Comparison of ENCODE assay signal across 20 cellular contexts in genomic region chr17:63181856-63182255, GRCh38.
DNase-seq lines count a peak whose midpoint lies in the region; ATAC-seq and TF ChIP-seq lines count a peak whose summit lies in the region.
"Had no signal": no experiment of that assay in that cellular context is flagged by ENCODE, and none has a peak within 500 bp of the region (broad histone marks: within the 10 kb centered on the region; RNA-seq: fewer than 3 reads in every experiment).

No MANE protein-coding gene starts in this region.

- H3K27ac Mint-ChIP-seq in activated naive CD4-positive, alpha-beta T cell treated with anti-CD3 and anti-CD28 coated beads for 36 hours: peak overlapping the region; percentile 27
- peak overlapping the region in 1 of 2 donors; percentile 72 for H3K27ac Mint-ChIP-seq in activated naive CD4-positive, alpha-beta T cell treated with anti-CD3 and anti-CD28 coated beads, Interleukin-2, amount 50 U/mL, for 72 hours
- peak overlapping the region in 4 of 5 experiments; percentile 4 to 95 (median 66) for H3K27ac Mint-ChIP-seq in brain
- H3K27ac Mint-ChIP-seq: CD8-positive, alpha-beta memory T cell had no signal

- TF ChIP-seq CTCF in brain (conservative IDR thresholded peaks at IDR 0.05): no peak

- intact Hi-C loops in activated naive CD4-positive, alpha-beta T cell treated with anti-CD3 and anti-CD28 coated beads for 36 hours (cut with micrococcal nuclease): no loop called here

- CTCF ChIA-PET in activated naive CD4-positive, alpha-beta T cell treated with anti-CD3 and anti-CD28 coated beads for 36 hours (lab: Charles Lee): no interaction called here

- peaks cover 4% of the 10 kb centered on the region for H3K36me3 Mint-ChIP-seq in activated naive CD4-positive, alpha-beta T cell treated with anti-CD3 and anti-CD28 coated beads for 36 hours (ENCODE audit: low read depth)
- H3K36me3 Mint-ChIP-seq in activated naive CD4-positive, alpha-beta T cell treated with anti-CD3 and anti-CD28 coated beads, Interleukin-2, amount 50 U/mL, for 72 hours: peaks cover 7 to 8% of the 10 kb centered on the region in 2 donors
- H3K36me3 Mint-ChIP-seq in brain: peaks cover 59% of the 10 kb centered on the region
- peaks cover 3% of the 10 kb centered on the region for H3K36me3 Mint-ChIP-seq in activated T-cell treated with anti-CD3 and anti-CD28 coated beads, Interleukin-2, amount 50 U/mL, for 4 hours (ENCODE audit: insufficient read depth)

- in situ Hi-C loops in ACHN (cut with HindIII; ENCODE audit: low pct_ligation_motif_present, low pct_unique_long_range_greater_than_20kb, low sequenced_read_pairs): no loop called here

- no peak for DNase-seq in activated naive CD4-positive, alpha-beta T cell treated with anti-CD3 and anti-CD28 coated beads for 36 hours
- no peak for DNase-seq in activated naive CD4-positive, alpha-beta T cell treated with anti-CD3 and anti-CD28 coated beads, Interleukin-2, amount 50 U/mL, for 72 hours (ENCODE audit: low spot score in 2 of 2)
- DNase-seq in islet precursor cell (peak; percentile 40), ACHN (no peak)
- no peak for DNase-seq in activated T-cell treated with anti-CD3 and anti-CD28 coated beads, Interleukin-2, amount 50 U/mL, for 4 hours
- DNase-seq: CD8-positive, alpha-beta memory T cell; DND-41; Karpas-422; MG63; NCI-H1092; NCI-H146; NCI-H2081; NCI-H226; NCI-H524; NCI-H82; SIG-M5 had no signal

- no peak overlapping the region for H3K4me3 Mint-ChIP-seq in activated naive CD4-positive, alpha-beta T cell treated with anti-CD3 and anti-CD28 coated beads for 36 hours
- no peak overlapping the region for H3K4me3 Mint-ChIP-seq in brain
- H3K4me3 Mint-ChIP-seq in activated T-cell treated with anti-CD3 and anti-CD28 coated beads, Interleukin-2, amount 50 U/mL, for 4 hours: no peak overlapping the region
- H3K4me3 Mint-ChIP-seq: CD8-positive, alpha-beta memory T cell had no signal

- H3K9me3 Mint-ChIP-seq in activated naive CD4-positive, alpha-beta T cell treated with anti-CD3 and anti-CD28 coated beads for 36 hours: peaks cover under 1% of the 10 kb centered on the region
- H3K9me3 Mint-ChIP-seq in activated naive CD4-positive, alpha-beta T cell treated with anti-CD3 and anti-CD28 coated beads, Interleukin-2, amount 50 U/mL, for 72 hours: peaks cover 7 to 8% of the 10 kb centered on the region in 2 donors
- peaks cover 2 to 14% (median 6%) of the 10 kb centered on the region in 5 experiments for H3K9me3 Mint-ChIP-seq in brain
- peaks cover 2% of the 10 kb centered on the region for H3K9me3 Mint-ChIP-seq in activated T-cell treated with anti-CD3 and anti-CD28 coated beads, Interleukin-2, amount 50 U/mL, for 4 hours
- H3K9me3 Mint-ChIP-seq: CD8-positive, alpha-beta memory T cell had no signal

- ATAC-seq in activated naive CD4-positive, alpha-beta T cell treated with anti-CD3 and anti-CD28 coated beads, Interleukin-2, amount 50 U/mL, for 72 hours: no peak
- no peak for ATAC-seq in activated T-cell treated with anti-CD3 and anti-CD28 coated beads, Interleukin-2, amount 50 U/mL, for 4 hours
- ATAC-seq in HG03460 (IDR thresholded peaks at IDR 0.05; ENCODE audit: unreplicated experiment): no peak
- ATAC-seq: SK-N-SH treated with all-trans-retinoic acid at 6 μM for 48 hours had no signal

- no peaks in the 10 kb centered on the region for H3K27me3 Mint-ChIP-seq in activated naive CD4-positive, alpha-beta T cell treated with anti-CD3 and anti-CD28 coated beads for 36 hours (ENCODE audit: low read depth)
- H3K27me3 Mint-ChIP-seq in brain: no peaks in the 10 kb centered on the region
- no peaks in the 10 kb centered on the region for H3K27me3 Mint-ChIP-seq in activated T-cell treated with anti-CD3 and anti-CD28 coated beads, Interleukin-2, amount 50 U/mL, for 4 hours (ENCODE audit: low read depth)
- H3K27me3 Mint-ChIP-seq: CD8-positive, alpha-beta memory T cell; IgD-negative memory B cell had no signal

- no peaks in the 10 kb centered on the region for H3K4me1 Mint-ChIP-seq in activated naive CD4-positive, alpha-beta T cell treated with anti-CD3 and anti-CD28 coated beads for 36 hours (ENCODE audit: low read depth)
- H3K4me1 Mint-ChIP-seq in brain: peaks cover 18% of the 10 kb centered on the region
- no peaks in the 10 kb centered on the region for H3K4me1 Mint-ChIP-seq in activated T-cell treated with anti-CD3 and anti-CD28 coated beads, Interleukin-2, amount 50 U/mL, for 4 hours (ENCODE audit: low read depth)
- H3K4me1 Mint-ChIP-seq: CD8-positive, alpha-beta memory T cell; IgD-negative memory B cell had no signal
